Comparison of ENCODE assay signal across 8 cellular contexts in the genomic region with DNA sequence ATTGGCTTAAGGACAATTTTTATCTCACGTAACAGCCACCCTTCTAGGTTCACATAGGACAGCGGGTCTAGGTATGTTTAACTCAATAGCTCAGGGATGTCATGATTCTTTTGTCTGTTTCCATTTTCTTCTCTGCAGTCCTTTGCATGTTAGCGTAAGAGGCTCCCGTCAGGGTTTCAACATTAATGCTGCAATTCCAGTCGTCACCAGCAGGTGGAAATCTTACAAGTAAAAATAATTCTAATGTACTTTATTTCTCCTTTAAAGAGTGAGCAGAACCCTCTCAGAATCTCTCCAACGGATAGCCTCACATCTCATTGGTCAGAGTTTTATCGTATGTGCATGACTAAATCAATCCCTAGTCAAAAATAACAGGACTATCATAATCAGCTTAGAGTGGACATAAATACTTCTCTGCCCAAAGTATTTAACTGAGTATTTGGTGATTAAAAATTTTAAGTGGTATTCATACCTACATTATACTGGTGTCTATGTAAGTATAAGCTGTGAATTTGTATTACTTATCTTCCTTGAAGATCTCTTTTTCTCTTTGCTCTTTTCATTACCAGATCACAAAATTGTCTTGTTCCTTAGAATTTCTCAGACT.
DNase-seq lines count a peak whose midpoint lies in the region; ATAC-seq and TF ChIP-seq lines count a peak whose summit lies in the region.

No MANE protein-coding gene starts in this region.

- H3K36me3 Mint-ChIP-seq in WTC11, result no peaks in the 10 kb centered on the region

- no peak overlapping the region for H3K27ac Mint-ChIP-seq in WTC11

- H3K4me1 Mint-ChIP-seq in WTC11, result peaks cover 22% of the 10 kb centered on the region

- H3K9me3 Mint-ChIP-seq in WTC11, result no peaks in the 10 kb centered on the region; the same call in 1 of the 2 replicates

- peak; percentile 24 to 60 for DNase-seq in NCI-H524 (lab: John Stamatoyannopoulos, UW)
- no peak for DNase-seq in NCI-H524 treated with DMSO at 0.1 percent for 48 hours (lab: John Stamatoyannopoulos, UW)
- peak; percentile 30 for DNase-seq in MV-4-11 (lab: John Stamatoyannopoulos, UW)
- peak; percentile 81 for DNase-seq in WTC11 (ENCODE audit: low spot score)
- DNase-seq in fibroblast of the conjunctiva (ENCODE audit: low read depth), result peak; percentile 42
- DNase-seq in pons (ENCODE audit: low spot score), result peak; percentile 79

- ATAC-seq in GM21529 (IDR thresholded peaks at IDR 0.05; ENCODE audit: unreplicated experiment), result peak; percentile 70
- ATAC-seq in WTC11, result peak; percentile 86
- ATAC-seq in HG02678 (IDR thresholded peaks at IDR 0.05; ENCODE audit: unreplicated experiment), result no peak

- no peak overlapping the region for H3K4me3 Mint-ChIP-seq in WTC11

- no peaks in the 10 kb centered on the region for H3K27me3 Mint-ChIP-seq in WTC11 (ENCODE audit: low read depth)

- CTCF ChIA-PET in WTC11 (lab: Charles Lee), result interaction anchor here (0.7 to 2.7 kb wide), 3 partner anchors 9 to 401 kb away, joined by 3 to 21 read pairs (median 3); no protein-coding TSS in a partner anchor

- POLR2A ChIA-PET in WTC11 (lab: Charles Lee), result no interaction called here

- peak; percentile 69 for TF ChIP-seq CTCF in WTC11 (IDR thresholded peaks at IDR 0.05)

TF ChIP-seq in WTC11, 78 proteins besides CTCF, POLR2A, EP300 and RAD21 (continues in another document):
- no peak for TF ChIP-seq KAT7 (CRISPR knock-in tag; IDR thresholded peaks at IDR 0.05; ENCODE audit: borderline replicate concordance)
- no peak for TF ChIP-seq MYBL2 (CRISPR knock-in tag; IDR thresholded peaks at IDR 0.05)
- TF ChIP-seq, protein P1, sequence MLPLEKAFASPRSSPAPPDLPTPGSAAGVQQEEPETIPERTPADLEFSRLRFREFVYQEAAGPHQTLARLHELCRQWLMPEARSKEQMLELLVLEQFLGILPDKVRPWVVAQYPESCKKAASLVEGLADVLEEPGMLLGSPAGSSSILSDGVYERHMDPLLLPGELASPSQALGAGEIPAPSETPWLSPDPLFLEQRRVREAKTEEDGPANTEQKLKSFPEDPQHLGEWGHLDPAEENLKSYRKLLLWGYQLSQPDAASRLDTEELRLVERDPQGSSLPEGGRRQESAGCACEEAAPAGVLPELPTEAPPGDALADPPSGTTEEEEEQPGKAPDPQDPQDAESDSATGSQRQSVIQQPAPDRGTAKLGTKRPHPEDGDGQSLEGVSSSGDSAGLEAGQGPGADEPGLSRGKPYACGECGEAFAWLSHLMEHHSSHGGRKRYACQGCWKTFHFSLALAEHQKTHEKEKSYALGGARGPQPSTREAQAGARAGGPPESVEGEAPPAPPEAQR (CRISPR knock-in tag; IDR thresholded peaks at IDR 0.05), result no peak
- TF ChIP-seq, protein P2, sequence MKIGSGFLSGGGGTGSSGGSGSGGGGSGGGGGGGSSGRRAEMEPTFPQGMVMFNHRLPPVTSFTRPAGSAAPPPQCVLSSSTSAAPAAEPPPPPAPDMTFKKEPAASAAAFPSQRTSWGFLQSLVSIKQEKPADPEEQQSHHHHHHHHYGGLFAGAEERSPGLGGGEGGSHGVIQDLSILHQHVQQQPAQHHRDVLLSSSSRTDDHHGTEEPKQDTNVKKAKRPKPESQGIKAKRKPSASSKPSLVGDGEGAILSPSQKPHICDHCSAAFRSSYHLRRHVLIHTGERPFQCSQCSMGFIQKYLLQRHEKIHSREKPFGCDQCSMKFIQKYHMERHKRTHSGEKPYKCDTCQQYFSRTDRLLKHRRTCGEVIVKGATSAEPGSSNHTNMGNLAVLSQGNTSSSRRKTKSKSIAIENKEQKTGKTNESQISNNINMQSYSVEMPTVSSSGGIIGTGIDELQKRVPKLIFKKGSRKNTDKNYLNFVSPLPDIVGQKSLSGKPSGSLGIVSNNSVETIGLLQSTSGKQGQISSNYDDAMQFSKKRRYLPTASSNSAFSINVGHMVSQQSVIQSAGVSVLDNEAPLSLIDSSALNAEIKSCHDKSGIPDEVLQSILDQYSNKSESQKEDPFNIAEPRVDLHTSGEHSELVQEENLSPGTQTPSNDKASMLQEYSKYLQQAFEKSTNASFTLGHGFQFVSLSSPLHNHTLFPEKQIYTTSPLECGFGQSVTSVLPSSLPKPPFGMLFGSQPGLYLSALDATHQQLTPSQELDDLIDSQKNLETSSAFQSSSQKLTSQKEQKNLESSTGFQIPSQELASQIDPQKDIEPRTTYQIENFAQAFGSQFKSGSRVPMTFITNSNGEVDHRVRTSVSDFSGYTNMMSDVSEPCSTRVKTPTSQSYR (CRISPR knock-in tag; IDR thresholded peaks at IDR 0.05), result no peak
- TF ChIP-seq, protein P3, sequence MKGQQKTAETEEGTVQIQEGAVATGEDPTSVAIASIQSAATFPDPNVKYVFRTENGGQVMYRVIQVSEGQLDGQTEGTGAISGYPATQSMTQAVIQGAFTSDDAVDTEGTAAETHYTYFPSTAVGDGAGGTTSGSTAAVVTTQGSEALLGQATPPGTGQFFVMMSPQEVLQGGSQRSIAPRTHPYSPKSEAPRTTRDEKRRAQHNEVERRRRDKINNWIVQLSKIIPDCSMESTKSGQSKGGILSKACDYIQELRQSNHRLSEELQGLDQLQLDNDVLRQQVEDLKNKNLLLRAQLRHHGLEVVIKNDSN (CRISPR knock-in tag; IDR thresholded peaks at IDR 0.05), result no peak
- TF ChIP-seq, protein P4, sequence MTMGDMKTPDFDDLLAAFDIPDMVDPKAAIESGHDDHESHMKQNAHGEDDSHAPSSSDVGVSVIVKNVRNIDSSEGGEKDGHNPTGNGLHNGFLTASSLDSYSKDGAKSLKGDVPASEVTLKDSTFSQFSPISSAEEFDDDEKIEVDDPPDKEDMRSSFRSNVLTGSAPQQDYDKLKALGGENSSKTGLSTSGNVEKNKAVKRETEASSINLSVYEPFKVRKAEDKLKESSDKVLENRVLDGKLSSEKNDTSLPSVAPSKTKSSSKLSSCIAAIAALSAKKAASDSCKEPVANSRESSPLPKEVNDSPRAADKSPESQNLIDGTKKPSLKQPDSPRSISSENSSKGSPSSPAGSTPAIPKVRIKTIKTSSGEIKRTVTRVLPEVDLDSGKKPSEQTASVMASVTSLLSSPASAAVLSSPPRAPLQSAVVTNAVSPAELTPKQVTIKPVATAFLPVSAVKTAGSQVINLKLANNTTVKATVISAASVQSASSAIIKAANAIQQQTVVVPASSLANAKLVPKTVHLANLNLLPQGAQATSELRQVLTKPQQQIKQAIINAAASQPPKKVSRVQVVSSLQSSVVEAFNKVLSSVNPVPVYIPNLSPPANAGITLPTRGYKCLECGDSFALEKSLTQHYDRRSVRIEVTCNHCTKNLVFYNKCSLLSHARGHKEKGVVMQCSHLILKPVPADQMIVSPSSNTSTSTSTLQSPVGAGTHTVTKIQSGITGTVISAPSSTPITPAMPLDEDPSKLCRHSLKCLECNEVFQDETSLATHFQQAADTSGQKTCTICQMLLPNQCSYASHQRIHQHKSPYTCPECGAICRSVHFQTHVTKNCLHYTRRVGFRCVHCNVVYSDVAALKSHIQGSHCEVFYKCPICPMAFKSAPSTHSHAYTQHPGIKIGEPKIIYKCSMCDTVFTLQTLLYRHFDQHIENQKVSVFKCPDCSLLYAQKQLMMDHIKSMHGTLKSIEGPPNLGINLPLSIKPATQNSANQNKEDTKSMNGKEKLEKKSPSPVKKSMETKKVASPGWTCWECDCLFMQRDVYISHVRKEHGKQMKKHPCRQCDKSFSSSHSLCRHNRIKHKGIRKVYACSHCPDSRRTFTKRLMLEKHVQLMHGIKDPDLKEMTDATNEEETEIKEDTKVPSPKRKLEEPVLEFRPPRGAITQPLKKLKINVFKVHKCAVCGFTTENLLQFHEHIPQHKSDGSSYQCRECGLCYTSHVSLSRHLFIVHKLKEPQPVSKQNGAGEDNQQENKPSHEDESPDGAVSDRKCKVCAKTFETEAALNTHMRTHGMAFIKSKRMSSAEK (CRISPR knock-in tag; IDR thresholded peaks at IDR 0.05; ENCODE audit: borderline replicate concordance), result no peak
- TF ChIP-seq NFYB (CRISPR knock-in tag; conservative IDR thresholded peaks at IDR 0.05; ENCODE audit: low read depth), result no peak
- TF ChIP-seq, protein P5, sequence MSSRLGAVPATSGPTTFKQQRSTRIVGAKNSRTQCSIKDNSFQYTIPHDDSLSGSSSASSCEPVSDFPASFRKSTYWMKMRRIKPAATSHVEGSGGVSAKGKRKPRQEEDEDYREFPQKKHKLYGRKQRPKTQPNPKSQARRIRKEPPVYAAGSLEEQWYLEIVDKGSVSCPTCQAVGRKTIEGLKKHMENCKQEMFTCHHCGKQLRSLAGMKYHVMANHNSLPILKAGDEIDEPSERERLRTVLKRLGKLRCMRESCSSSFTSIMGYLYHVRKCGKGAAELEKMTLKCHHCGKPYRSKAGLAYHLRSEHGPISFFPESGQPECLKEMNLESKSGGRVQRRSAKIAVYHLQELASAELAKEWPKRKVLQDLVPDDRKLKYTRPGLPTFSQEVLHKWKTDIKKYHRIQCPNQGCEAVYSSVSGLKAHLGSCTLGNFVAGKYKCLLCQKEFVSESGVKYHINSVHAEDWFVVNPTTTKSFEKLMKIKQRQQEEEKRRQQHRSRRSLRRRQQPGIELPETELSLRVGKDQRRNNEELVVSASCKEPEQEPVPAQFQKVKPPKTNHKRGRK (CRISPR knock-in tag; IDR thresholded peaks at IDR 0.05; ENCODE audit: borderline replicate concordance), result no peak
- no peak for TF ChIP-seq RORB (CRISPR knock-in tag; IDR thresholded peaks at IDR 0.05)
- TF ChIP-seq, protein P6, sequence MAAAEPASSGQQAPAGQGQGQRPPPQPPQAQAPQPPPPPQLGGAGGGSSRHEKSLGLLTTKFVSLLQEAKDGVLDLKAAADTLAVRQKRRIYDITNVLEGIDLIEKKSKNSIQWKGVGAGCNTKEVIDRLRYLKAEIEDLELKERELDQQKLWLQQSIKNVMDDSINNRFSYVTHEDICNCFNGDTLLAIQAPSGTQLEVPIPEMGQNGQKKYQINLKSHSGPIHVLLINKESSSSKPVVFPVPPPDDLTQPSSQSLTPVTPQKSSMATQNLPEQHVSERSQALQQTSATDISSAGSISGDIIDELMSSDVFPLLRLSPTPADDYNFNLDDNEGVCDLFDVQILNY (CRISPR knock-in tag; IDR thresholded peaks at IDR 0.05), result no peak
- TF ChIP-seq, protein P7, sequence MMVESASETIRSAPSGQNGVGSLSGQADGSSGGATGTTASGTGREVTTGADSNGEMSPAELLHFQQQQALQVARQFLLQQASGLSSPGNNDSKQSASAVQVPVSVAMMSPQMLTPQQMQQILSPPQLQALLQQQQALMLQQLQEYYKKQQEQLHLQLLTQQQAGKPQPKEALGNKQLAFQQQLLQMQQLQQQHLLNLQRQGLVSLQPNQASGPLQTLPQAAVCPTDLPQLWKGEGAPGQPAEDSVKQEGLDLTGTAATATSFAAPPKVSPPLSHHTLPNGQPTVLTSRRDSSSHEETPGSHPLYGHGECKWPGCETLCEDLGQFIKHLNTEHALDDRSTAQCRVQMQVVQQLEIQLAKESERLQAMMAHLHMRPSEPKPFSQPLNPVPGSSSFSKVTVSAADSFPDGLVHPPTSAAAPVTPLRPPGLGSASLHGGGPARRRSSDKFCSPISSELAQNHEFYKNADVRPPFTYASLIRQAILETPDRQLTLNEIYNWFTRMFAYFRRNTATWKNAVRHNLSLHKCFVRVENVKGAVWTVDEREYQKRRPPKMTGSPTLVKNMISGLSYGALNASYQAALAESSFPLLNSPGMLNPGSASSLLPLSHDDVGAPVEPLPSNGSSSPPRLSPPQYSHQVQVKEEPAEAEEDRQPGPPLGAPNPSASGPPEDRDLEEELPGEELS (CRISPR knock-in tag; IDR thresholded peaks at IDR 0.05), result no peak
